1 cellular context compared by ENCODE assay signal in genomic region chr2:227509824-227510619, GRCh38.
TF ChIP-seq lines count a peak whose summit lies in the region.

No MANE protein-coding gene starts in this region.

TF ChIP-seq in SK-N-SH treated with all-trans-retinoic acid at 6 μM for 48 hours, 23 proteins besides CTCF, POLR2A, EP300 and RAD21 (continued from another document):
- TF ChIP-seq CSRNP3 (CRISPR knock-in tag; IDR thresholded peaks at IDR 0.05) = no peak
